2 cellular contexts compared by ENCODE assay signal in the genomic region with DNA sequence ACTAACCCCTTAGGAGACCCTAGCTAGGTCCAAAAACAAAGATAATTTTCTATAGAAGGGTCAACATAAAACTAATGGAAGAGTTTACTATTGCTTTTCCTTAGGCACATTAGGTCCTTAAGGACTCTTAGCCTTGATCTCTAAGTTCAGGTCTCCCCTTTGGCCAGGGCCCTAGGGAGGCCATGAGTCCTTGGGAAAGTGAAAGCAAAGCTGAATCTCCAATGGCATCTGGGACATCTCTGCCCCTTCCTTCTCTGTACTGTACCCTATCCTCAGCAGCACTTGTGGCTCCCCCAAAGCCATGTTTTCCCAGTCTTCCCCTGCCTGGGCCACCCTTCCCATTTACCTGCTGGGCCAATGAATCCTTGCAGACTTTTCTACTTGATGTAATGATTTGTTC.
TF ChIP-seq lines count a peak whose summit lies in the region.

No MANE protein-coding gene starts in this region.

TF ChIP-seq in HCT116, 20 proteins besides CTCF, POLR2A, EP300 and RAD21:
- no peak for TF ChIP-seq EZH2phosphoT487 (IDR thresholded peaks at IDR 0.05; ENCODE audit: borderline replicate concordance)
- TF ChIP-seq, protein P1, sequence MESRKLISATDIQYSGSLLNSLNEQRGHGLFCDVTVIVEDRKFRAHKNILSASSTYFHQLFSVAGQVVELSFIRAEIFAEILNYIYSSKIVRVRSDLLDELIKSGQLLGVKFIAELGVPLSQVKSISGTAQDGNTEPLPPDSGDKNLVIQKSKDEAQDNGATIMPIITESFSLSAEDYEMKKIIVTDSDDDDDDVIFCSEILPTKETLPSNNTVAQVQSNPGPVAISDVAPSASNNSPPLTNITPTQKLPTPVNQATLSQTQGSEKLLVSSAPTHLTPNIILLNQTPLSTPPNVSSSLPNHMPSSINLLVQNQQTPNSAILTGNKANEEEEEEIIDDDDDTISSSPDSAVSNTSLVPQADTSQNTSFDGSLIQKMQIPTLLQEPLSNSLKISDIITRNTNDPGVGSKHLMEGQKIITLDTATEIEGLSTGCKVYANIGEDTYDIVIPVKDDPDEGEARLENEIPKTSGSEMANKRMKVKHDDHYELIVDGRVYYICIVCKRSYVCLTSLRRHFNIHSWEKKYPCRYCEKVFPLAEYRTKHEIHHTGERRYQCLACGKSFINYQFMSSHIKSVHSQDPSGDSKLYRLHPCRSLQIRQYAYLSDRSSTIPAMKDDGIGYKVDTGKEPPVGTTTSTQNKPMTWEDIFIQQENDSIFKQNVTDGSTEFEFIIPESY (IDR thresholded peaks at IDR 0.05; ENCODE audit: extremely low read depth, insufficient replicate concordance, low read length): no peak
- TF ChIP-seq REST (IDR thresholded peaks at IDR 0.05; ENCODE audit: low read depth): no peak
- TF ChIP-seq SRF (IDR thresholded peaks at IDR 0.05; ENCODE audit: low read depth): no peak
- no peak for TF ChIP-seq SP1 (IDR thresholded peaks at IDR 0.05; ENCODE audit: low read depth)
- no peak for TF ChIP-seq MAX (IDR thresholded peaks at IDR 0.05)
- TF ChIP-seq ELF1 (IDR thresholded peaks at IDR 0.05; ENCODE audit: borderline replicate concordance, low read depth): no peak
- TF ChIP-seq SIN3A (IDR thresholded peaks at IDR 0.05; ENCODE audit: low read depth): no peak
- TF ChIP-seq ZFX (IDR thresholded peaks at IDR 0.05): no peak
- TF ChIP-seq EGR1 (IDR thresholded peaks at IDR 0.05; ENCODE audit: low read depth): no peak
- TF ChIP-seq CEBPB (IDR thresholded peaks at IDR 0.05; ENCODE audit: low read depth): no peak
- no peak for TF ChIP-seq TCF7L2 (IDR thresholded peaks at IDR 0.05; ENCODE audit: borderline replicate concordance, extremely low read depth, insufficient read depth, insufficient read length)
- TF ChIP-seq JUND (IDR thresholded peaks at IDR 0.05): no peak
TF ChIP-seq in HCT116: peak in this region for 0.

TF ChIP-seq in GM12878, 131 proteins besides CTCF, POLR2A, EP300 and RAD21:
- no peak for TF ChIP-seq RBBP5 (conservative IDR thresholded peaks at IDR 0.05)
- no peak for TF ChIP-seq CUX1 (IDR thresholded peaks at IDR 0.05; ENCODE audit: insufficient replicate concordance, low read depth, low read length)
- no peak for TF ChIP-seq EGR1 (IDR thresholded peaks at IDR 0.05; ENCODE audit: borderline replicate concordance in 1 of 2, low read depth in 2 of 2, low read length in 2 of 2)
- TF ChIP-seq ZNF274 (IDR thresholded peaks at IDR 0.05; ENCODE audit: insufficient read depth, insufficient read length): no peak
